Comparison of ENCODE assay signal across 8 cellular contexts in genomic region chr2:159118115-159118858, GRCh38.
DNase-seq lines count a peak whose midpoint lies in the region; ATAC-seq and TF ChIP-seq lines count a peak whose summit lies in the region.

No MANE protein-coding gene starts in this region.

- H3K27me3 ChIP-seq in gastroesophageal sphincter, result no peaks in the 10 kb centered on the region
- H3K27me3 ChIP-seq in ovary, result no peaks in the 10 kb centered on the region
- H3K27me3 ChIP-seq in transverse colon, result no peaks in the 10 kb centered on the region

- no peaks in the 10 kb centered on the region for H3K9me3 Mint-ChIP-seq in activated T-helper 2 cell treated with anti-CD3 and anti-CD28 coated beads, Interferon-gamma antibody, Interleukin-2, Interleukin-4, amounts not matched to agents 10 μg/mL and 5 μg/mL and 100 μg/mL, durations not matched to agents 14 hours and 24 hours and 36 hours

- no peaks in the 10 kb centered on the region for H3K36me3 ChIP-seq in gastroesophageal sphincter
- H3K36me3 ChIP-seq in ovary, result no peaks in the 10 kb centered on the region
- no peaks in the 10 kb centered on the region for H3K36me3 ChIP-seq in transverse colon

- ATAC-seq in GM21737 (IDR thresholded peaks at IDR 0.05; ENCODE audit: unreplicated experiment) (peak; percentile 92), gastroesophageal sphincter (peak; percentile 86)

- DNase-seq in ELF-1 (ENCODE audit: low read depth, low spot score), result peak; percentile 88
- peak; percentile 86 to 93 for DNase-seq in Kasumi-1 (lab: John Stamatoyannopoulos, UW)
- peak; percentile 11 for DNase-seq in SHP77 treated with DMSO at 0.1 percent for 48 hours (lab: John Stamatoyannopoulos, UW)
- DNase-seq in activated T-helper 2 cell treated with anti-CD3 and anti-CD28 coated beads, Interferon-gamma antibody, Interleukin-2, Interleukin-4, amounts not matched to agents 10 μg/mL and 5 μg/mL and 100 μg/mL, durations not matched to agents 14 hours and 24 hours and 36 hours (ENCODE audit: low spot score), result peak; percentile 56
- peak; percentile 84 to 92 (median 91) for DNase-seq in ovary
- peak; percentile 88 for DNase-seq in transverse colon

- H3K4me1 ChIP-seq in gastroesophageal sphincter, result peaks cover 0 to 31% (median 10%) of the 10 kb centered on the region in 3 donors
- H3K4me1 ChIP-seq in ovary (ENCODE audit: insufficient read depth), result no peaks in the 10 kb centered on the region
- peaks cover 0 to 29% (median 8%) of the 10 kb centered on the region in 4 donors for H3K4me1 ChIP-seq in transverse colon

- H3K4me1 Mint-ChIP-seq in activated T-helper 2 cell treated with anti-CD3 and anti-CD28 coated beads, Interferon-gamma antibody, Interleukin-2, Interleukin-4, amounts not matched to agents 10 μg/mL and 5 μg/mL and 100 μg/mL, durations not matched to agents 14 hours and 24 hours and 36 hours (ENCODE audit: low read depth), result no peaks in the 10 kb centered on the region

- no peak overlapping the region for H3K4me3 Mint-ChIP-seq in activated T-helper 2 cell treated with anti-CD3 and anti-CD28 coated beads, Interferon-gamma antibody, Interleukin-2, Interleukin-4, amounts not matched to agents 10 μg/mL and 5 μg/mL and 100 μg/mL, durations not matched to agents 14 hours and 24 hours and 36 hours (ENCODE audit: low read depth)

- H3K27ac ChIP-seq in gastroesophageal sphincter (peak overlapping the region in 1 of 4 donors; percentile 16), ovary (no peak overlapping the region), transverse colon (peak overlapping the region in 2 of 4 donors; percentile 11 to 16)

- no peak for TF ChIP-seq POLR2A in gastroesophageal sphincter (IDR thresholded peaks at IDR 0.05)
- TF ChIP-seq POLR2A in ovary (IDR thresholded peaks at IDR 0.05), result no peak
- TF ChIP-seq POLR2A in transverse colon (IDR thresholded peaks at IDR 0.05), result no peak

- H3K27me3 Mint-ChIP-seq in activated T-helper 2 cell treated with anti-CD3 and anti-CD28 coated beads, Interferon-gamma antibody, Interleukin-2, Interleukin-4, amounts not matched to agents 10 μg/mL and 5 μg/mL and 100 μg/mL, durations not matched to agents 14 hours and 24 hours and 36 hours (ENCODE audit: low read depth), result peaks cover 2% of the 10 kb centered on the region

- H3K27ac Mint-ChIP-seq in activated T-helper 2 cell treated with anti-CD3 and anti-CD28 coated beads, Interferon-gamma antibody, Interleukin-2, Interleukin-4, amounts not matched to agents 10 μg/mL and 5 μg/mL and 100 μg/mL, durations not matched to agents 14 hours and 24 hours and 36 hours, result no peak overlapping the region

- H3K36me3 Mint-ChIP-seq in activated T-helper 2 cell treated with anti-CD3 and anti-CD28 coated beads, Interferon-gamma antibody, Interleukin-2, Interleukin-4, amounts not matched to agents 10 μg/mL and 5 μg/mL and 100 μg/mL, durations not matched to agents 14 hours and 24 hours and 36 hours (ENCODE audit: low read depth), result no peaks in the 10 kb centered on the region

- H3K9me3 ChIP-seq in gastroesophageal sphincter, result no peaks in the 10 kb centered on the region
- H3K9me3 ChIP-seq in ovary, result no peaks in the 10 kb centered on the region
- no peaks in the 10 kb centered on the region for H3K9me3 ChIP-seq in transverse colon

- TF ChIP-seq CTCF in gastroesophageal sphincter (IDR thresholded peaks at IDR 0.05) (peak; percentile 82 to 95 (median 91)), ovary (IDR thresholded peaks at IDR 0.05) (peak; percentile 81 to 92 (median 90)), transverse colon (IDR thresholded peaks at IDR 0.05) (peak; percentile 87 to 93 (median 89))

- intact Hi-C loops in activated T-helper 2 cell treated with anti-CD3 and anti-CD28 coated beads, Interferon-gamma antibody, Interleukin-2, Interleukin-4, amounts not matched to agents 10 μg/mL and 5 μg/mL and 100 μg/mL, durations not matched to agents 14 hours and 24 hours and 36 hours (cut with micrococcal nuclease), result loop anchor here (1.0 kb wide), 1 partner anchor 217 kb away; no protein-coding TSS in a partner anchor
- intact Hi-C loops in ovary (cut with DNase I), result loop anchor here in 2 of 4 donors (2.0 to 5.0 kb wide), 2 partner anchors 216 to 217 kb away; no protein-coding TSS in a partner anchor
- intact Hi-C loops in transverse colon (cut with DNase I; ENCODE audit: low total_unique reads), result loop anchor here (1.0 to 10.0 kb wide), 2 partner anchors 153 to 217 kb away; partner anchors contain the start of gene TANC1

- 7 to 28% methylated on average over 3 to 8 of the region's 11 CpGs for WGBS in gastroesophageal sphincter (ENCODE audit: low coverage in 1 of 2), 2 donors
- WGBS in ovary, 3 donors, result 43 to 45% (median 43%) methylated on average over 11 of the region's 11 CpGs
- 42 to 67% methylated on average over 4 to 11 of the region's 11 CpGs for WGBS in transverse colon (ENCODE audit: low coverage in 1 of 2), 2 donors

- in situ Hi-C loops in transverse colon (cut with MboI; ENCODE audit: low pct_ligation_motif_present in 1 of 4, low pct_unique_long_range_greater_than_20kb in 1 of 4, low sequenced_read_pairs in 3 of 4), result loop anchor here in 2 of 4 donors (5.0 to 10.0 kb wide), 2 partner anchors 213 to 216 kb away; no protein-coding TSS in a partner anchor

- no peak for TF ChIP-seq EP300 in gastroesophageal sphincter (IDR thresholded peaks at IDR 0.05)
- no peak for TF ChIP-seq EP300 in ovary (IDR thresholded peaks at IDR 0.05)
- no peak for TF ChIP-seq EP300 in transverse colon (IDR thresholded peaks at IDR 0.05; ENCODE audit: low read depth)

- no peak overlapping the region for H3K4me3 ChIP-seq in gastroesophageal sphincter
- H3K4me3 ChIP-seq in ovary, result no peak overlapping the region
- no peak overlapping the region for H3K4me3 ChIP-seq in transverse colon

Comparison
In these comparisons a context has a peak if more than half of its experiments do, and no peak if none do; other contexts are left out.
1. DNase-seq: peak in every context shown above with its lines; median percentile 91 in ovary; 90 in Kasumi-1; 88 in ELF-1; 88 in transverse colon; 56 in activated T-helper 2 cell treated with anti-CD3 and anti-CD28 coated beads, Interferon-gamma antibody, Interleukin-2, Interleukin-4, amounts not matched to agents 10 μg/mL and 5 μg/mL and 100 μg/mL, durations not matched to agents 14 hours and 24 hours and 36 hours; 11 in SHP77 treated with DMSO at 0.1 percent for 48 hours.